In genomic region chr1:110477041-110477440, GRCh38 we compare ENCODE assay signal across 10 cellular contexts. TPM values are rescaled to one million over a fixed set of nuclear protein-coding genes. Genes with fewer than 3 reads are reported as not detected.
DNase-seq lines count a peak whose midpoint lies in the region; ATAC-seq and TF ChIP-seq lines count a peak whose summit lies in the region.
"Had no signal": no experiment of that assay in that cellular context is flagged by ENCODE, and none has a peak within 500 bp of the region (broad histone marks: within the 10 kb centered on the region; RNA-seq: fewer than 3 reads in every experiment).

No MANE protein-coding gene starts in this region.

- peaks cover 12% of the 10 kb centered on the region for H3K4me1 Mint-ChIP-seq in activated CD4-positive, alpha-beta T cell treated with anti-CD3 and anti-CD28 coated beads for 36 hours

- H3K36me3 ChIP-seq in stomach, result no peaks in the 10 kb centered on the region

- no peaks in the 10 kb centered on the region for H3K36me3 Mint-ChIP-seq in activated CD4-positive, alpha-beta T cell treated with anti-CD3 and anti-CD28 coated beads for 36 hours (ENCODE audit: low read depth)

- POLR2A ChIA-PET in activated CD4-positive, alpha-beta T cell treated with anti-CD3 and anti-CD28 coated beads for 36 hours (lab: Charles Lee), result interaction anchor here (0.6 kb wide), 1 partner anchor 135 kb away, joined by 8 read pairs; no protein-coding TSS in a partner anchor

- CTCF ChIA-PET in activated CD4-positive, alpha-beta T cell treated with anti-CD3 and anti-CD28 coated beads for 36 hours (lab: Charles Lee), result interaction anchor here (0.5 to 3.9 kb wide), 11 partner anchors 19 to 288 kb away, joined by 3 to 28 read pairs (median 3); no protein-coding TSS in a partner anchor

- H3K4me3 Mint-ChIP-seq in activated CD4-positive, alpha-beta T cell treated with anti-CD3 and anti-CD28 coated beads for 36 hours, result no peak overlapping the region

- intact Hi-C loops in activated CD4-positive, alpha-beta T cell treated with anti-CD3 and anti-CD28 coated beads for 36 hours (cut with DNase I, micrococcal nuclease), result loop anchor here in 1 of 2 experiments (1.0 kb wide), 1 partner anchor 19 kb away; no protein-coding TSS in a partner anchor
- intact Hi-C loops in stomach (cut with DNase I; ENCODE audit: low total_unique reads), result no loop called here

- TF ChIP-seq EP300 in stomach (IDR thresholded peaks at IDR 0.05), result no peak

- no peak overlapping the region for H3K4me3 ChIP-seq in stomach
- H3K4me3 ChIP-seq: dorsolateral prefrontal cortex had no signal

- DNase-seq in activated CD4-positive, alpha-beta T cell treated with anti-CD3 and anti-CD28 coated beads for 36 hours, result no peak
- no peak for DNase-seq in activated CD4-positive, alpha-beta T cell treated with anti-CD3 and anti-CD28 coated beads for 4 hours
- DNase-seq in SW 1271 (lab: John Stamatoyannopoulos, UW) (peak; percentile 53 to 79), foreskin keratinocyte (peak; percentile 85 to 91), stomach (no peak), hypothalamus (lab: John Stamatoyannopoulos, UW) (no peak), NCI-H146 treated with DMSO at 0.1 percent for 48 hours (lab: John Stamatoyannopoulos, UW; ENCODE audit: unreplicated experiment) (no peak), RPMI8226 (no peak)
- DNase-seq: activated CD8-positive, alpha-beta memory T cell treated with anti-CD3 and anti-CD28 coated beads for 24 hours; dorsolateral prefrontal cortex had no signal

- no peak for TF ChIP-seq POLR2A in stomach (IDR thresholded peaks at IDR 0.05)

- H3K27me3 ChIP-seq in foreskin keratinocyte (no peaks in the 10 kb centered on the region), stomach (no peaks in the 10 kb centered on the region)

- ATAC-seq in activated CD4-positive, alpha-beta T cell treated with anti-CD3 and anti-CD28 coated beads for 36 hours, result peak; percentile 96
- peak; percentile 88 for ATAC-seq in foreskin keratinocyte

- no peak overlapping the region for H3K27ac Mint-ChIP-seq in activated CD4-positive, alpha-beta T cell treated with anti-CD3 and anti-CD28 coated beads for 36 hours

- TF ChIP-seq CTCF in foreskin keratinocyte (conservative IDR thresholded peaks at IDR 0.05) (no peak), stomach (IDR thresholded peaks at IDR 0.05) (no peak)

- 57 to 88% (median 67%) methylated on average over 1 to 2 of the region's 2 CpGs for WGBS in stomach, 5 donors

- H3K27me3 Mint-ChIP-seq in activated CD4-positive, alpha-beta T cell treated with anti-CD3 and anti-CD28 coated beads for 36 hours, result peaks cover 5% of the 10 kb centered on the region

- H3K27ac ChIP-seq in foreskin keratinocyte, result no peak overlapping the region
- H3K27ac ChIP-seq in stomach, result peak overlapping the region; percentile 40 to 77 (median 71)
- H3K27ac ChIP-seq: dorsolateral prefrontal cortex had no signal

- no peaks in the 10 kb centered on the region for H3K9me3 Mint-ChIP-seq in activated CD4-positive, alpha-beta T cell treated with anti-CD3 and anti-CD28 coated beads for 36 hours (ENCODE audit: low read depth)

- H3K9me3 ChIP-seq in stomach, result no peaks in the 10 kb centered on the region

- H3K4me1 ChIP-seq in foreskin keratinocyte, result peaks cover 31% of the 10 kb centered on the region
- H3K4me1 ChIP-seq in stomach, result peaks cover 27 to 67% (median 35%) of the 10 kb centered on the region in 4 donors

RNA-seq across cellular contexts. Expression of gene PROK1, which starts 26.1 kb away (rescaled TPM):
- total RNA-seq in activated CD4-positive, alpha-beta T cell treated with anti-CD3 and anti-CD28 coated beads for 36 hours, result not detected
- total RNA-seq in foreskin keratinocyte, result not detected in 2 replicates
- polyA plus RNA-seq in foreskin keratinocyte, result not detected in 2 replicates
- total RNA-seq in stomach, result not detected
- polyA plus RNA-seq in stomach, result 1 to 10 TPM in 1 of 3 donors, not detected in 2; 1.5 TPM

RNA-seq across cellular contexts. Expression of gene KCNA10, which starts 41.9 kb away (rescaled TPM):
- not detected for total RNA-seq in activated CD4-positive, alpha-beta T cell treated with anti-CD3 and anti-CD28 coated beads for 36 hours
- total RNA-seq in foreskin keratinocyte, result not detected in 2 replicates
- not detected in 2 replicates for polyA plus RNA-seq in foreskin keratinocyte
- under 1 TPM in 1 of 5 donors, not detected in 4; 0.58 TPM for total RNA-seq in stomach
- under 1 TPM in 1 of 3 donors, not detected in 2; 0.12 TPM for polyA plus RNA-seq in stomach

Comparison
In these comparisons a context has a peak if more than half of its experiments do, and no peak if none do; other contexts are left out.
1. DNase-seq: peak in SW 1271 (2 of 2) and foreskin keratinocyte (2 of 2); none in activated CD4-positive, alpha-beta T cell treated with anti-CD3 and anti-CD28 coated beads for 36 hours (single experiment), activated CD4-positive, alpha-beta T cell treated with anti-CD3 and anti-CD28 coated beads for 4 hours (0 of 2), stomach (single experiment), hypothalamus (0 of 51), NCI-H146 treated with DMSO at 0.1 percent for 48 hours (single experiment) and RPMI8226 (single experiment).